Comparison of ENCODE assay signal across 1 cellular context in genomic region chr7:72891750-72892149, GRCh38.
TF ChIP-seq lines count a peak whose summit lies in the region.

No MANE protein-coding gene starts in this region.

TF ChIP-seq in GM12878, 131 proteins besides CTCF, POLR2A, EP300 and RAD21:
- TF ChIP-seq JUNB (IDR thresholded peaks at IDR 0.05): 0 out of 2 replicates have a peak, but pooled peaks have one; percentile 11
- peak; percentile 21; the same call in 1 of the 2 replicates for TF ChIP-seq RUNX3 (IDR thresholded peaks at IDR 0.05; ENCODE audit: low read length)
